ENCODE assay signal across 9 cellular contexts in genomic region chr3:150371741-150372254, GRCh38. TPM values are rescaled to one million over a fixed set of nuclear protein-coding genes. Genes with fewer than 3 reads are reported as not detected.
DNase-seq lines count a peak whose midpoint lies in the region; ATAC-seq, FAIRE-seq and TF ChIP-seq lines count a peak whose summit lies in the region.
"Had no signal": no experiment of that assay in that cellular context is flagged by ENCODE, and none has a peak within 500 bp of the region (broad histone marks: within the 10 kb centered on the region; RNA-seq: fewer than 3 reads in every experiment).

No MANE protein-coding gene starts in this region.

- ATAC-seq in HG02642 (IDR thresholded peaks at IDR 0.05; ENCODE audit: poor library complexity, unreplicated experiment), result no peak

- intact Hi-C loops in breast epithelium (cut with DNase I; ENCODE audit: low total_unique reads) (no loop called here), tibial artery (cut with DNase I; ENCODE audit: low total_unique reads) (loop anchor here (5.0 kb wide), 2 partner anchors 36 to 399 kb away; partner anchors contain the start of genes PFN2 and TSC22D2)

- no peaks in the 10 kb centered on the region for H3K36me3 ChIP-seq in breast epithelium
- H3K36me3 ChIP-seq in tibial artery, result no peaks in the 10 kb centered on the region
- H3K36me3 ChIP-seq: BLaER1 had no signal

- H3K4me1 ChIP-seq in breast epithelium (no peaks in the 10 kb centered on the region), tibial artery (peaks cover 0 to 35% (median 14%) of the 10 kb centered on the region in 4 donors)
- H3K4me1 ChIP-seq: BLaER1 had no signal

- no peaks in the 10 kb centered on the region for H3K27me3 ChIP-seq in breast epithelium
- H3K27me3 ChIP-seq in tibial artery, result no peaks in the 10 kb centered on the region
- H3K27me3 ChIP-seq: BLaER1 had no signal

- peak overlapping the region in 2 of 3 donors; percentile 40 to 55 for H3K4me3 ChIP-seq in breast epithelium
- peak overlapping the region; percentile 25 to 27 for H3K4me3 ChIP-seq in tibial artery
- H3K4me3 ChIP-seq: BLaER1 had no signal

- DNase-seq in NCI-H2227 (lab: John Stamatoyannopoulos, UW; ENCODE audit: unreplicated experiment) (peak; percentile 6), NCI-H2227 treated with DMSO at 0.1 percent for 48 hours (lab: John Stamatoyannopoulos, UW) (no peak), breast epithelium (ENCODE audit: low spot score in 2 of 2) (peak in 1 of 2 donors; percentile 76), kidney tubule cell (ENCODE audit: low spot score) (peak; percentile 100), tibial artery (peak in 1 of 2 donors; percentile 49), D721Med (ENCODE audit: insufficient read length, low spot score) (no peak), NCI-H524 treated with DMSO at 0.1 percent for 48 hours (lab: John Stamatoyannopoulos, UW) (no peak)

- no peak for TF ChIP-seq POLR2A in breast epithelium (IDR thresholded peaks at IDR 0.05)

- TF ChIP-seq CTCF in breast epithelium (IDR thresholded peaks at IDR 0.05) (no peak), tibial artery (IDR thresholded peaks at IDR 0.05) (no peak), D721Med (IDR thresholded peaks at IDR 0.05; ENCODE audit: insufficient read depth, missing control alignments) (no peak)

- H3K9me3 ChIP-seq in breast epithelium, result no peaks in the 10 kb centered on the region
- H3K9me3 ChIP-seq in tibial artery, result no peaks in the 10 kb centered on the region
- H3K9me3 ChIP-seq: BLaER1 had no signal

- FAIRE-seq in D721Med (lab: Jason Lieb, UNC), result no peak

- H3K27ac ChIP-seq in breast epithelium (peak overlapping the region; percentile 86 to 88), tibial artery (peak overlapping the region; percentile 52 to 75)
- H3K27ac ChIP-seq: BLaER1 had no signal

RNA-seq across cellular contexts. Expression of gene TSC22D2, which starts 36.3 kb away (rescaled TPM):
- total RNA-seq in breast epithelium, result 10 to 100 TPM; 12.1 to 19.8 (median 16.5) TPM

Comparison
In these comparisons a context has a peak if more than half of its experiments do, and no peak if none do; other contexts are left out.
1. DNase-seq: peak in NCI-H2227 (single experiment) and kidney tubule cell (single experiment); none in NCI-H2227 treated with DMSO at 0.1 percent for 48 hours (single experiment), D721Med (single experiment) and NCI-H524 treated with DMSO at 0.1 percent for 48 hours (single experiment).